8 cellular contexts compared by ENCODE assay signal in the genomic region with DNA sequence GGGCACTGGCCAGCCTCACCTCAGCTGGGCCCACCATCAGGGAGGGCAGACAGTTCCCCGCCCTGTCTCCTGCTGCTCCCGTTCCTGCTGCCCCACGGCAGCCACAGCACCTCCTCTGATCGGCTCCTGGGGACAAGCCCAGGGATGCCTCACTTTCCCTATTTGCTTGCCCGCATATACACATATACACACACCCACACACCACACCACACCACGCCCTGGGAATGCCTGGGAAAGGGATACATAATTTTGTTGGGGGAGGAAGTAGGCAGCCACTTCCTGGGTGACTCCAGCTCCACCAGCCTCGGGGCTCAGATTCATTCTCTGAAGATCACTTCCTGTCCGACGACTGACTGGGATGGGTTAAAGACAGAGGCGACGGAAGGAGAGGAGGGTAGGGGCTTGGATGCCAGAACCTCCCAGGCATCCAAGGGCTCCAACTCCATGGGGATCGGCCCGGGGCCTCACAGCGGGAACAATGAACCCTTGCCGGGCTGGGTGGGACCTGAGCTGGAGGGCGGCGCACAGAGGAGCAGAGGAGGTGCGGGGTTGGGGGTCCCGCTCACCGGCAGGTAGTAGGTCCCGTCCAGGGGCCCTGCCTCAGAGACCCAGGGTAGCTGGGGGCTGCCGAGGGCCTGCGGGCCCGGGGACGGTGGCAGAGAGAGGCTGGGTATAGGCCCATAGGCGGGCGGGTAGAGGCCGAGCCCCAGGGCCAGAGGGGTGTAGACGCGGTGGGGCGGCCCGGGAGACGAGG. TPM values are rescaled to one million over a fixed set of nuclear protein-coding genes. Genes with fewer than 3 reads are reported as not detected.
DNase-seq lines count a peak whose midpoint lies in the region; ATAC-seq and TF ChIP-seq lines count a peak whose summit lies in the region.

No MANE protein-coding gene starts in this region.

- TF ChIP-seq CTCF in MCF 10A (IDR thresholded peaks at IDR 0.05; ENCODE audit: unreplicated experiment) (no peak), osteocyte (IDR thresholded peaks at IDR 0.05) (no peak)

- intact Hi-C loops in MCF 10A (cut with micrococcal nuclease), result no loop called here

- TSS peak; percentile 50 for BruUV-seq in MCF 10A (replicated peaks; lab: Mats Ljungman, UMichigan)

- peak; percentile 95 for DNase-seq in EL
- peak; percentile 42 for DNase-seq in HT1080 (ENCODE audit: low read depth)
- peak; percentile 88 for DNase-seq in MCF 10A (ENCODE audit: unreplicated experiment)
- no peak for DNase-seq in osteocyte (ENCODE audit: extremely low spot score, unreplicated experiment)
- DNase-seq in DMS53 treated with DMSO at 0.1 percent for 48 hours (lab: John Stamatoyannopoulos, UW; ENCODE audit: unreplicated experiment), result no peak
- DNase-seq in D341Med (ENCODE audit: low spot score), result no peak

- H3K4me3 Mint-ChIP-seq in MCF 10A (ENCODE audit: unreplicated experiment) (peak overlapping the region; percentile 67), osteocyte (ENCODE audit: unreplicated experiment) (peak overlapping the region; percentile 61)

- H3K9me3 Mint-ChIP-seq in MCF 10A (ENCODE audit: unreplicated experiment), result no peaks in the 10 kb centered on the region
- no peaks in the 10 kb centered on the region for H3K9me3 Mint-ChIP-seq in osteocyte (ENCODE audit: unreplicated experiment)

- H3K4me1 Mint-ChIP-seq in MCF 10A (ENCODE audit: insufficient read depth, unreplicated experiment), result peaks cover 16% of the 10 kb centered on the region
- peaks cover 29% of the 10 kb centered on the region for H3K4me1 Mint-ChIP-seq in osteocyte (ENCODE audit: unreplicated experiment)

- ATAC-seq in HG03039 (IDR thresholded peaks at IDR 0.05; ENCODE audit: unreplicated experiment), result no peak
- no peak for ATAC-seq in HG02870 (IDR thresholded peaks at IDR 0.05; ENCODE audit: unreplicated experiment)

- H3K27me3 Mint-ChIP-seq in MCF 10A (ENCODE audit: insufficient read depth, unreplicated experiment) (no peaks in the 10 kb centered on the region), osteocyte (ENCODE audit: unreplicated experiment) (no peaks in the 10 kb centered on the region)

- peak overlapping the region; percentile 66 for H3K27ac Mint-ChIP-seq in MCF 10A (ENCODE audit: low read depth, unreplicated experiment)
- H3K27ac Mint-ChIP-seq in osteocyte (ENCODE audit: unreplicated experiment), result peak overlapping the region; percentile 72

- H3K36me3 Mint-ChIP-seq in MCF 10A (ENCODE audit: insufficient read depth, unreplicated experiment), result peaks cover 5% of the 10 kb centered on the region
- no peaks in the 10 kb centered on the region for H3K36me3 Mint-ChIP-seq in osteocyte (ENCODE audit: unreplicated experiment)

- CTCF ChIA-PET in MCF 10A (lab: Yijun Ruan, JAX), result interaction anchor here (0.6 to 1.8 kb wide), 5 partner anchors 17 to 995 kb away, joined by 3 to 7 read pairs (median 4); no protein-coding TSS in a partner anchor

- POLR2A ChIA-PET in MCF 10A (lab: Yijun Ruan, JAX), result interaction anchor here (1.1 to 1.7 kb wide), 3 partner anchors 12 to 97 kb away, joined by 6 to 8 read pairs (median 7); a partner anchor contains a TSS

RNA-seq across cellular contexts. Expression of a gene that starts 2.0 kb away (rescaled TPM):
- not detected in 2 replicates for total RNA-seq in HT1080 (2014; rRNA removed; shearing (Covaris generic))
- not detected in 2 replicates for polyA plus RNA-seq in HT1080 (2015; cell fraction: cytosol; rRNA removed)
- 0.17 and 0.72 TPM in 2 replicates for polyA plus RNA-seq in HT1080 (2015; cell fraction: nucleus; rRNA removed)
- not detected in 2 replicates for total RNA-seq in MCF 10A (2022)
- total RNA-seq in osteocyte, result not detected in 2 replicates

RNA-seq across cellular contexts. Expression of a gene that starts 3.2 kb away (rescaled TPM):
- total RNA-seq in HT1080 (2014; rRNA removed; shearing (Covaris generic)), result 0.17 and 0.53 TPM in 2 replicates
- 0.43 and 0.71 TPM in 2 replicates for polyA plus RNA-seq in HT1080 (2015; cell fraction: cytosol; rRNA removed)
- polyA plus RNA-seq in HT1080 (2015; cell fraction: nucleus; rRNA removed), result 1.7 and 1.8 TPM in 2 replicates
- total RNA-seq in MCF 10A (2022) (2.3 and 3.1 TPM in 2 replicates), osteocyte (1.5 and 1.6 TPM in 2 replicates)

RNA-seq across cellular contexts. Expression of a gene that starts 8.7 kb away (rescaled TPM):
- not detected in 2 replicates for total RNA-seq in HT1080 (2014; rRNA removed; shearing (Covaris generic))
- not detected in 2 replicates for polyA plus RNA-seq in HT1080 (2015; cell fraction: cytosol; rRNA removed)
- polyA plus RNA-seq in HT1080 (2015; cell fraction: nucleus; rRNA removed), result 0.36 TPM in 1 of 2 replicates, not detected in the other
- total RNA-seq in MCF 10A (2022), result not detected in 2 replicates
- not detected in 2 replicates for total RNA-seq in osteocyte

RNA-seq across cellular contexts. Expression of a gene that starts 12.1 kb away (rescaled TPM):
- total RNA-seq in HT1080 (2014; rRNA removed; shearing (Covaris generic)), result 5.9 and 6.7 TPM in 2 replicates
- 4.9 and 9.9 TPM in 2 replicates for polyA plus RNA-seq in HT1080 (2015; cell fraction: cytosol; rRNA removed)
- polyA plus RNA-seq in HT1080 (2015; cell fraction: nucleus; rRNA removed), result 5.5 and 9.2 TPM in 2 replicates
- total RNA-seq in MCF 10A (2022), result 9.8 and 11.6 TPM in 2 replicates
- 4.6 TPM in 2 replicates for total RNA-seq in osteocyte

RNA-seq across cellular contexts. Expression of a gene that starts 47.6 kb away (rescaled TPM):
- total RNA-seq in HT1080 (2014; rRNA removed; shearing (Covaris generic)), result 5.1 and 11.9 TPM in 2 replicates
- 12.7 and 17.5 TPM in 2 replicates for polyA plus RNA-seq in HT1080 (2015; cell fraction: cytosol; rRNA removed)
- polyA plus RNA-seq in HT1080 (2015; cell fraction: nucleus; rRNA removed), result 14.0 and 16.5 TPM in 2 replicates
- 14.1 and 15.1 TPM in 2 replicates for total RNA-seq in MCF 10A (2022)
- total RNA-seq in osteocyte, result 26.2 and 32.7 TPM in 2 replicates

Comparison
In these comparisons a context has a peak if more than half of its experiments do, and no peak if none do; other contexts are left out.
1. DNase-seq: peak in EL (single experiment), HT1080 (single experiment) and MCF 10A (single experiment); none in osteocyte (single experiment), DMS53 treated with DMSO at 0.1 percent for 48 hours (single experiment) and D341Med (single experiment).